In genomic region chr7:88758355-88759215, GRCh38 we compare ENCODE assay signal across 8 cellular contexts. TPM values are rescaled to one million over a fixed set of nuclear protein-coding genes. Genes with fewer than 3 reads are reported as not detected.
DNase-seq lines count a peak whose midpoint lies in the region; FAIRE-seq and TF ChIP-seq lines count a peak whose summit lies in the region.

No MANE protein-coding gene starts in this region.

- in situ Hi-C loops in astrocyte of the cerebellum (cut with HindIII; ENCODE audit: low sequenced_read_pairs) = no loop called here

- H3K4me1 ChIP-seq in kidney (ENCODE audit: control insufficient read depth in 1 of 2, insufficient read depth in 1 of 2, low read depth in 1 of 2, low read length in 2 of 2) = peaks cover 3 to 6% of the 10 kb centered on the region in 2 donors
- peaks cover 0 to 20% (median 5%) of the 10 kb centered on the region in 4 donors for H3K4me1 ChIP-seq in tibial nerve

- H3K4me3 ChIP-seq in astrocyte of the cerebellum (ENCODE audit: low read depth, low read length) = peak overlapping the region; percentile 41
- peak overlapping the region; percentile 25 for H3K4me3 ChIP-seq in kidney (ENCODE audit: low read length in 2 of 2)
- peak overlapping the region; percentile 33 to 55 (median 47) for H3K4me3 ChIP-seq in tibial nerve

- H3K9ac ChIP-seq in kidney (ENCODE audit: low read length in 2 of 2) = no peak overlapping the region

- WGBS in tibial nerve, 2 donors = 6 to 7% methylated on average over 31 to 33 of the region's 33 CpGs

- no peak for TF ChIP-seq EP300 in tibial nerve (IDR thresholded peaks at IDR 0.05)

- no peak for TF ChIP-seq POLR2A in tibial nerve (IDR thresholded peaks at IDR 0.05)

- H3K27ac ChIP-seq in kidney (ENCODE audit: low read depth in 2 of 2, low read length in 2 of 2) = no peak overlapping the region
- H3K27ac ChIP-seq in tibial nerve = no peak overlapping the region

- intact Hi-C loops in kidney (cut with DNase I) = no loop called here

- no peak for FAIRE-seq in kidney (lab: Jason Lieb, UNC)

- TF ChIP-seq CTCF in astrocyte of the cerebellum (IDR thresholded peaks at IDR 0.05; ENCODE audit: low read depth, low read length, missing control alignments) (no peak), kidney (IDR thresholded peaks at IDR 0.05; ENCODE audit: borderline replicate concordance, extremely low read depth, insufficient read depth) (no peak), tibial nerve (IDR thresholded peaks at IDR 0.05) (no peak)

- H3K9me3 ChIP-seq in kidney (ENCODE audit: control insufficient read depth in 1 of 2, low read length in 2 of 2) (no peaks in the 10 kb centered on the region), tibial nerve (no peaks in the 10 kb centered on the region)

- H3K36me3 ChIP-seq in kidney (ENCODE audit: control insufficient read depth in 1 of 2, insufficient read depth in 2 of 2, low read length in 2 of 2) = no peaks in the 10 kb centered on the region
- no peaks in the 10 kb centered on the region for H3K36me3 ChIP-seq in tibial nerve

- H3K27me3 ChIP-seq in tibial nerve = peaks cover 0 to 38% of the 10 kb centered on the region in 2 donors

- DNase-seq in stimulated activated CD4-positive, alpha-beta T cell treated with anti-CD3 and anti-CD28 coated beads, Interleukin-15, amount 100 ng/mL, for 24 hours = peak; percentile 3
- no peak for DNase-seq in stimulated activated CD4-positive, alpha-beta T cell treated with anti-CD3 and anti-CD28 coated beads, Interleukin-12 subunit alpha, Interleukin-12 subunit beta, amount 100 ng/mL, for 4 hours
- DNase-seq in astrocyte of the cerebellum (ENCODE audit: low read depth) (no peak), kidney (peak; percentile 57), tibial nerve (ENCODE audit: low spot score in 2 of 2) (no peak), NK-92 (lab: John Stamatoyannopoulos, UW; ENCODE audit: unreplicated experiment) (no peak), NCI-H2196 (lab: John Stamatoyannopoulos, UW; ENCODE audit: unreplicated experiment) (no peak), NCI-H1092 (lab: John Stamatoyannopoulos, UW) (no peak)

RNA-seq across cellular contexts. Expression of gene ZNF804B, which starts 0.9 kb away (rescaled TPM):
- total RNA-seq in kidney = 0.19 TPM
- not detected for polyA plus RNA-seq in kidney (ENCODE audit: insufficient read depth, low read depth, low replicate concordance)
- under 1 TPM in 2 of 4 donors, not detected in 2; 0.21 to 0.22 TPM for total RNA-seq in tibial nerve

RNA-seq across cellular contexts. Expression of gene TEX47, which starts 37.0 kb away (rescaled TPM):
- total RNA-seq in kidney (not detected), tibial nerve (not detected)
- polyA plus RNA-seq in kidney (ENCODE audit: insufficient read depth, low read depth, low replicate concordance) = not detected

Comparison
In these comparisons a context has a peak if more than half of its experiments do, and no peak if none do; other contexts are left out.
1. DNase-seq: peak in stimulated activated CD4-positive, alpha-beta T cell treated with anti-CD3 and anti-CD28 coated beads, Interleukin-15, amount 100 ng/mL, for 24 hours (single experiment) and kidney (single experiment); none in stimulated activated CD4-positive, alpha-beta T cell treated with anti-CD3 and anti-CD28 coated beads, Interleukin-12 subunit alpha, Interleukin-12 subunit beta, amount 100 ng/mL, for 4 hours (single experiment), astrocyte of the cerebellum (single experiment), tibial nerve (0 of 2), NK-92 (single experiment), NCI-H2196 (single experiment) and NCI-H1092 (single experiment).
2. Peak in every context shown above with its lines, with median percentiles within 50 percentile points of each other: H3K4me3 ChIP-seq.